8 cellular contexts compared by ENCODE assay signal in the genomic region with DNA sequence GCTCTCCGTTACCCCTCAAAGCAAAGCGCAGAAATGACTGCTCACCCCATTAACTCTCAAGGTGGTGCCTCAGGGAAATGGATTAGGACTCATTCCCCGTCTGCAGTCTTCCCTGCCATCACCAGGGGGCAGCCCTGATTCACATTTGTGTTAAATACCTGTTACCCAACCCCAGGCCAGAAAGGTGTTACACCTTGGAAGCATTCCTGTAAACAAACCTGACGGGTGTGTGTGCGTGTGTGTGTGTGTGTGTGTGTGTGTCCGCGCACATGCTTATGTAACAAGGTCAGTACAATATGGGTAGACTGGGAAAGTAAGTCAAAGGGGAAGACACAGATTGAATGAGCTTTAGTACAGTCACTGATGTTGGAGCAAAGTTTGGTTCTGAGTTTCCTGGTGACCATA. TPM values are rescaled to one million over a fixed set of nuclear protein-coding genes. Genes with fewer than 3 reads are reported as not detected.
DNase-seq lines count a peak whose midpoint lies in the region; ATAC-seq and TF ChIP-seq lines count a peak whose summit lies in the region.

No MANE protein-coding gene starts in this region.

- peak; percentile 82 for ATAC-seq in stimulated activated naive B cell treated with anti-CD40 and anti-IgM and Interleukin-4, amounts not matched to agents 10 μg/mL and 1 μg/mL and 100 μg/mL, for 72 hours (replicated peaks)

- POLR2A ChIA-PET in BJ (lab: Charles Lee) = no interaction called here

- DNase-seq in BJ (ENCODE audit: low read depth) = no peak
- DNase-seq in HFF-Myc (ENCODE audit: extremely low read depth, low read depth) = no peak
- DNase-seq in NCI-H82 (lab: John Stamatoyannopoulos, UW) = peak; percentile 87
- peak; percentile 30 for DNase-seq in activated CD8-positive, alpha-beta memory T cell treated with anti-CD3 and anti-CD28 coated beads, Interleukin-2, amount 50 U/mL, for 1 hour (ENCODE audit: extremely low read depth)
- peak; percentile 91 for DNase-seq in epithelial cell of esophagus (ENCODE audit: low read depth)
- peak; percentile 90 for DNase-seq in mucosa of gallbladder (ENCODE audit: low spot score)
- DNase-seq in stimulated activated naive B cell treated with anti-CD40 and anti-IgM and Interleukin-4, amounts not matched to agents 10 μg/mL and 1 μg/mL and 100 μg/mL, for 72 hours = peak; percentile 50
- no peak for DNase-seq in GOT3 (lab: John Stamatoyannopoulos, UW)

- no peaks in the 10 kb centered on the region for H3K36me3 Mint-ChIP-seq in stimulated activated naive B cell treated with anti-CD40 and anti-IgM and Interleukin-4, amounts not matched to agents 10 μg/mL and 1 μg/mL and 100 μg/mL, for 72 hours

- peaks cover 24% of the 10 kb centered on the region in 2 donors for H3K27me3 Mint-ChIP-seq in stimulated activated naive B cell treated with anti-CD40 and anti-IgM and Interleukin-4, amounts not matched to agents 10 μg/mL and 1 μg/mL and 100 μg/mL, for 72 hours

- H3K9me3 Mint-ChIP-seq in stimulated activated naive B cell treated with anti-CD40 and anti-IgM and Interleukin-4, amounts not matched to agents 10 μg/mL and 1 μg/mL and 100 μg/mL, for 72 hours = no peaks in the 10 kb centered on the region

- H3K27me3 ChIP-seq in BJ (ENCODE audit: control insufficient read depth, insufficient read depth, low read length) = peaks cover 38% of the 10 kb centered on the region

- H3K4me3 ChIP-seq in BJ (ENCODE audit: low read depth, low read length) (no peak overlapping the region), HFF-Myc (replicated peaks; ENCODE audit: low read depth, low read length) (no peak overlapping the region), epithelial cell of esophagus (ENCODE audit: low read length) (no peak overlapping the region)

- TF ChIP-seq CTCF in BJ (IDR thresholded peaks at IDR 0.05; ENCODE audit: insufficient read depth, low read depth, low read length) (peak; percentile 89), HFF-Myc (IDR thresholded peaks at IDR 0.05; ENCODE audit: low read depth, low read length, missing control alignments) (peak; percentile 81), epithelial cell of esophagus (IDR thresholded peaks at IDR 0.05; ENCODE audit: insufficient read depth, low read depth, low read length, missing control alignments) (peak; percentile 97)

- no peak overlapping the region for H3K4me3 Mint-ChIP-seq in stimulated activated naive B cell treated with anti-CD40 and anti-IgM and Interleukin-4, amounts not matched to agents 10 μg/mL and 1 μg/mL and 100 μg/mL, for 72 hours

- peaks cover 0 to 8% of the 10 kb centered on the region in 2 donors for H3K4me1 Mint-ChIP-seq in stimulated activated naive B cell treated with anti-CD40 and anti-IgM and Interleukin-4, amounts not matched to agents 10 μg/mL and 1 μg/mL and 100 μg/mL, for 72 hours

- no peak overlapping the region for H3K27ac Mint-ChIP-seq in stimulated activated naive B cell treated with anti-CD40 and anti-IgM and Interleukin-4, amounts not matched to agents 10 μg/mL and 1 μg/mL and 100 μg/mL, for 72 hours

- CTCF ChIA-PET in BJ (lab: Yijun Ruan, JAX) = interaction anchor here (0.6 to 1.6 kb wide), 11 partner anchors 9 to 926 kb away, joined by 3 to 13 read pairs (median 5); partner anchors contain the start of gene GUCA2A

- no peaks in the 10 kb centered on the region for H3K36me3 ChIP-seq in BJ (ENCODE audit: control insufficient read depth, insufficient read depth, low read length)

RNA-seq across cellular contexts. Expression of gene GUCA2B, which starts 6.3 kb away (rescaled TPM):
- polyA plus RNA-seq in BJ (2011; rRNA removed) = not detected in 2 replicates
- polyA minus RNA-seq in BJ (2011; rRNA and poly(A)+ RNA removed) = not detected in 2 replicates
- total RNA-seq in mucosa of gallbladder = 7.9 TPM

RNA-seq across cellular contexts. Expression of gene GUCA2A, which starts 17.6 kb away (rescaled TPM):
- not detected in 2 replicates for polyA plus RNA-seq in BJ (2011; rRNA removed)
- polyA minus RNA-seq in BJ (2011; rRNA and poly(A)+ RNA removed) = not detected in 2 replicates
- 1.1 TPM for total RNA-seq in mucosa of gallbladder

Comparison
In these comparisons a context has a peak if more than half of its experiments do, and no peak if none do; other contexts are left out.
1. DNase-seq: peak in NCI-H82 (single experiment), activated CD8-positive, alpha-beta memory T cell treated with anti-CD3 and anti-CD28 coated beads, Interleukin-2, amount 50 U/mL, for 1 hour (single experiment), epithelial cell of esophagus (single experiment), mucosa of gallbladder (single experiment) and stimulated activated naive B cell treated with anti-CD40 and anti-IgM and Interleukin-4, amounts not matched to agents 10 μg/mL and 1 μg/mL and 100 μg/mL, for 72 hours (single experiment); none in BJ (single experiment), HFF-Myc (single experiment) and GOT3 (single experiment).
2. Peak in every context shown above with its lines, with median percentiles within 50 percentile points of each other: CTCF ChIP-seq.